8 cellular contexts compared by ENCODE assay signal in genomic region chr17:67246648-67247415, GRCh38. TPM values are rescaled to one million over a fixed set of nuclear protein-coding genes. Genes with fewer than 3 reads are reported as not detected.
A peak's percentile ranks its signal among the peaks of the same experiment; 100 is the strongest.
DNase-seq lines count a peak whose midpoint lies in the region; ATAC-seq and TF ChIP-seq lines count a peak whose summit lies in the region.

No MANE protein-coding gene starts in this region.

- peak overlapping the region; percentile 82 for H3K4me3 ChIP-seq in AG04450 (ENCODE audit: low read depth, low read length)

- intact Hi-C loops in dendritic cell treated with granulocyte-macrophage colony-stimulating factor and Interleukin-4, amounts not matched to agents 40 ng/mL and 50 ng/mL, for 4 days (cut with micrococcal nuclease) = loop anchor here (10.0 kb wide), 1 partner anchor 98 kb away; no protein-coding TSS in a partner anchor

- no peaks in the 10 kb centered on the region; the same call in 1 of the 2 replicates for H3K9me3 ChIP-seq in AG04450 (ENCODE audit: control insufficient read depth, insufficient read depth, low read length)

- H3K27me3 Mint-ChIP-seq in T-helper 1 cell treated with Interleukin-12 subunit alpha and Interleukin-12 subunit beta and Interleukin-4 antibody, amounts not matched to agents 30 μg/mL and 1 μg/mL, for 36 hours (ENCODE audit: low read depth) = no peaks in the 10 kb centered on the region
- H3K27me3 Mint-ChIP-seq in dendritic cell treated with granulocyte-macrophage colony-stimulating factor and Interleukin-4, amounts not matched to agents 40 ng/mL and 50 ng/mL, for 4 days = peaks cover 6% of the 10 kb centered on the region

- TF ChIP-seq CTCF in AG04450 (IDR thresholded peaks at IDR 0.05; ENCODE audit: low read depth, low read length) = no peak

- peaks cover 10% of the 10 kb centered on the region for H3K36me3 Mint-ChIP-seq in T-helper 1 cell treated with Interleukin-12 subunit alpha and Interleukin-12 subunit beta and Interleukin-4 antibody, amounts not matched to agents 30 μg/mL and 1 μg/mL, for 36 hours (ENCODE audit: low read depth)
- H3K36me3 Mint-ChIP-seq in dendritic cell treated with granulocyte-macrophage colony-stimulating factor and Interleukin-4, amounts not matched to agents 40 ng/mL and 50 ng/mL, for 4 days (ENCODE audit: low read depth) = peaks cover 16% of the 10 kb centered on the region

- DNase-seq in AG04450 (ENCODE audit: low read depth, low spot score) (no peak), mucosa of gallbladder (ENCODE audit: low spot score) (peak; percentile 79), NCI-H1694 treated with DMSO at 0.1 percent for 48 hours (lab: John Stamatoyannopoulos, UW) (no peak)

- ATAC-seq in GM18870 (IDR thresholded peaks at IDR 0.05; ENCODE audit: unreplicated experiment) (peak; percentile 80), HG03135 (IDR thresholded peaks at IDR 0.05; ENCODE audit: unreplicated experiment) (peak; percentile 62), HG02981 (IDR thresholded peaks at IDR 0.05; ENCODE audit: unreplicated experiment) (no peak)

- H3K27ac ChIP-seq in AG04450 (ENCODE audit: low read depth, low read length) = no peak overlapping the region

- H3K9me3 Mint-ChIP-seq in T-helper 1 cell treated with Interleukin-12 subunit alpha and Interleukin-12 subunit beta and Interleukin-4 antibody, amounts not matched to agents 30 μg/mL and 1 μg/mL, for 36 hours = no peaks in the 10 kb centered on the region
- H3K9me3 Mint-ChIP-seq in dendritic cell treated with granulocyte-macrophage colony-stimulating factor and Interleukin-4, amounts not matched to agents 40 ng/mL and 50 ng/mL, for 4 days = no peaks in the 10 kb centered on the region

- H3K27me3 ChIP-seq in AG04450 (ENCODE audit: control insufficient read depth, insufficient read depth, low read length) = no peaks in the 10 kb centered on the region

- CTCF ChIA-PET in AG04450 (lab: Charles Lee) = no interaction called here

- peaks cover 28% of the 10 kb centered on the region for H3K4me1 Mint-ChIP-seq in T-helper 1 cell treated with Interleukin-12 subunit alpha and Interleukin-12 subunit beta and Interleukin-4 antibody, amounts not matched to agents 30 μg/mL and 1 μg/mL, for 36 hours (ENCODE audit: low read depth)
- peaks cover 37% of the 10 kb centered on the region for H3K4me1 Mint-ChIP-seq in dendritic cell treated with granulocyte-macrophage colony-stimulating factor and Interleukin-4, amounts not matched to agents 40 ng/mL and 50 ng/mL, for 4 days (ENCODE audit: low read depth)

- POLR2A ChIA-PET in AG04450 (lab: Yijun Ruan, JAX) = no interaction called here

- peak overlapping the region; percentile 59 for H3K4me3 Mint-ChIP-seq in T-helper 1 cell treated with Interleukin-12 subunit alpha and Interleukin-12 subunit beta and Interleukin-4 antibody, amounts not matched to agents 30 μg/mL and 1 μg/mL, for 36 hours
- H3K4me3 Mint-ChIP-seq in dendritic cell treated with granulocyte-macrophage colony-stimulating factor and Interleukin-4, amounts not matched to agents 40 ng/mL and 50 ng/mL, for 4 days = peak overlapping the region; percentile 87

- H3K27ac Mint-ChIP-seq in T-helper 1 cell treated with Interleukin-12 subunit alpha and Interleukin-12 subunit beta and Interleukin-4 antibody, amounts not matched to agents 30 μg/mL and 1 μg/mL, for 36 hours = peak overlapping the region; percentile 64
- peak overlapping the region; percentile 47 for H3K27ac Mint-ChIP-seq in dendritic cell treated with granulocyte-macrophage colony-stimulating factor and Interleukin-4, amounts not matched to agents 40 ng/mL and 50 ng/mL, for 4 days

RNA-seq across cellular contexts. Expression of gene HELZ, which starts 1.8 kb away (rescaled TPM):
- 23.2 and 28.2 TPM in 2 replicates for polyA plus RNA-seq in AG04450 (2011; rRNA removed)
- 53.1 and 65.6 TPM in 2 replicates for polyA minus RNA-seq in AG04450 (2011; rRNA and poly(A)+ RNA removed)
- 49.5 TPM for total RNA-seq in mucosa of gallbladder
